In genomic region chr9:35526087-35526801, GRCh38 we compare ENCODE assay signal across 10 cellular contexts. TPM values are rescaled to one million over a fixed set of nuclear protein-coding genes. Genes with fewer than 3 reads are reported as not detected.
A peak's percentile ranks its signal among the peaks of the same experiment; 100 is the strongest.
DNase-seq lines count a peak whose midpoint lies in the region; ATAC-seq and TF ChIP-seq lines count a peak whose summit lies in the region.
"Had no signal": no experiment of that assay in that cellular context is flagged by ENCODE, and none has a peak within 500 bp of the region (broad histone marks: within the 10 kb centered on the region; RNA-seq: fewer than 3 reads in every experiment).

No MANE protein-coding gene starts in this region.

- peaks cover 16 to 53% (median 23%) of the 10 kb centered on the region in 4 donors for H3K4me1 ChIP-seq in upper lobe of left lung

- TF ChIP-seq POLR2A in upper lobe of left lung (IDR thresholded peaks at IDR 0.05): no peak

- no peak for TF ChIP-seq EP300 in upper lobe of left lung (IDR thresholded peaks at IDR 0.05)

- H3K4me3 ChIP-seq in brain microvascular endothelial cell (ENCODE audit: low read depth, low read length) (no peak overlapping the region), upper lobe of left lung (no peak overlapping the region)
- H3K4me3 ChIP-seq: ovary had no signal

- peak; percentile 75 for DNase-seq in SIG-M5 treated with dmso at 0.1 percent for 504 hours (lab: John Stamatoyannopoulos, UW; ENCODE audit: unreplicated experiment)
- DNase-seq in SIG-M5 (lab: John Stamatoyannopoulos, UW): no peak
- DNase-seq in brain microvascular endothelial cell: peak; percentile 38
- peak; percentile 87 for DNase-seq in kidney tubule cell (ENCODE audit: low spot score)
- no peak for DNase-seq in upper lobe of left lung
- no peak for DNase-seq in NCI-H526 treated with DMSO at 0.1 percent for 48 hours (lab: John Stamatoyannopoulos, UW)
- DNase-seq: NCI-H1092, ovary had no signal

- 13 to 23% methylated on average over 1 of the region's 1 CpG for WGBS in upper lobe of left lung, 2 donors

- ATAC-seq in upper lobe of left lung (ENCODE audit: low FRiP score in 2 of 2): peak in 1 of 2 donors; percentile 71
- no peak for ATAC-seq in GM21723 (IDR thresholded peaks at IDR 0.05; ENCODE audit: unreplicated experiment)
- ATAC-seq in HG02678 (IDR thresholded peaks at IDR 0.05; ENCODE audit: unreplicated experiment): no peak

- H3K9me3 ChIP-seq in upper lobe of left lung: no peaks in the 10 kb centered on the region
- H3K9me3 ChIP-seq: ovary had no signal

- TF ChIP-seq CTCF in brain microvascular endothelial cell (IDR thresholded peaks at IDR 0.05; ENCODE audit: low read depth, low read length, missing control alignments) (no peak), upper lobe of left lung (IDR thresholded peaks at IDR 0.05) (no peak)

- H3K36me3 ChIP-seq in brain microvascular endothelial cell (replicated peaks) (no peaks in the 10 kb centered on the region), upper lobe of left lung (no peaks in the 10 kb centered on the region)
- H3K36me3 ChIP-seq: ovary had no signal

- H3K27me3 ChIP-seq in brain microvascular endothelial cell (replicated peaks) (no peaks in the 10 kb centered on the region), upper lobe of left lung (no peaks in the 10 kb centered on the region)
- H3K27me3 ChIP-seq: ovary had no signal

- in situ Hi-C loops in brain microvascular endothelial cell (cut with HindIII; ENCODE audit: low pct_ligation_motif_present, low sequenced_read_pairs): no loop called here

- peak overlapping the region; percentile 7 for H3K27ac ChIP-seq in brain microvascular endothelial cell
- peak overlapping the region in 3 of 4 donors; percentile 7 to 70 (median 13) for H3K27ac ChIP-seq in upper lobe of left lung
- H3K27ac ChIP-seq: ovary had no signal

RNA-seq across cellular contexts. Expression of gene RUSC2, which starts 36.3 kb away (rescaled TPM):
- 10 to 100 TPM; 16.0 to 42.7 (median 28.0) TPM for total RNA-seq in upper lobe of left lung

Comparison
In these comparisons a context has a peak if more than half of its experiments do, and no peak if none do; other contexts are left out.
1. DNase-seq: peak in SIG-M5 treated with dmso at 0.1 percent for 504 hours (single experiment), brain microvascular endothelial cell (single experiment) and kidney tubule cell (single experiment); none in SIG-M5 (single experiment), upper lobe of left lung (0 of 2) and NCI-H526 treated with DMSO at 0.1 percent for 48 hours (single experiment).